Comparison of ENCODE assay signal across 26 cellular contexts in genomic region chr4:1998296-1998695, GRCh38. TPM values are rescaled to one million over a fixed set of nuclear protein-coding genes. Genes with fewer than 3 reads are reported as not detected.
DNase-seq lines count a peak whose midpoint lies in the region; ATAC-seq and TF ChIP-seq lines count a peak whose summit lies in the region.
"Had no signal": no experiment of that assay in that cellular context is flagged by ENCODE, and none has a peak within 500 bp of the region (broad histone marks: within the 10 kb centered on the region; RNA-seq: fewer than 3 reads in every experiment).

No MANE protein-coding gene starts in this region.

- no peak overlapping the region for H3K18ac ChIP-seq in mesendoderm (ENCODE audit: low read length)

- ATAC-seq in GM21526 (IDR thresholded peaks at IDR 0.05; ENCODE audit: low FRiP score, unreplicated experiment) (no peak), GM21619 (IDR thresholded peaks at IDR 0.05; ENCODE audit: unreplicated experiment) (no peak)
- ATAC-seq: activated CD8-positive, alpha-beta memory T cell treated with anti-CD3 and anti-CD28 coated beads, Interleukin-2, amount 10 ng/mL, durations not matched to agents 7 days and 5 days; K562; left lung; Panc1 had no signal

- POLR2A ChIA-PET in Caco-2 (lab: Charles Lee), result no interaction called here

- no peak overlapping the region for H4K8ac ChIP-seq in mesendoderm (ENCODE audit: low read depth, low read length)

- H3K4me1 ChIP-seq in Caco-2 (peaks cover 31% of the 10 kb centered on the region), mesendoderm (ENCODE audit: control insufficient read depth, low read depth, low read length) (peaks cover 3% of the 10 kb centered on the region), adrenal gland (replicated peaks in 1 of 2) (no peaks in the 10 kb centered on the region)
- H3K4me1 ChIP-seq: left lung, right atrium auricular region, upper lobe of left lung had no signal

- no CpG with 5 or more reads among the region's 7 CpGs for WGBS in mesendoderm (ENCODE audit: extremely low coverage, insufficient coverage, low lambda C conversion rate)
- WGBS in adrenal gland, 4 donors, result 77 to 83% (median 80%) methylated on average over 7 of the region's 7 CpGs

- peaks cover 11% of the 10 kb centered on the region for H3K9me3 ChIP-seq in Caco-2
- H3K9me3 ChIP-seq in adrenal gland (replicated peaks in 1 of 3), result peaks cover 0 to 6% (median 0%) of the 10 kb centered on the region in 3 donors

- H3K4me3 ChIP-seq in Caco-2 (ENCODE audit: low read depth, low read length) (no peak overlapping the region), mesendoderm (ENCODE audit: low read length) (no peak overlapping the region), adrenal gland (no peak overlapping the region)
- H3K4me3 ChIP-seq: K562, left lung, right atrium auricular region, upper lobe of left lung had no signal

- DNase-seq in Caco-2 (peak in 1 of 2 experiments; percentile 37), NOMO-1 (lab: John Stamatoyannopoulos, UW; ENCODE audit: unreplicated experiment in 2 of 2) (peak; percentile 11 to 41), epithelial cell of prostate (ENCODE audit: low read depth, low spot score) (peak; percentile 29), mesendoderm (peak; percentile 49), adrenal gland (no peak)
- no peak for DNase-seq in activated naive CD4-positive, alpha-beta T cell treated with anti-CD3 and anti-CD28 coated beads, Interleukin-2, amount 50 U/mL, for 16 hours
- DNase-seq: activated CD4-positive, alpha-beta T cell treated with anti-CD3 and anti-CD28 coated beads for 1 hour; activated CD8-positive, alpha-beta memory T cell treated with anti-CD3 and anti-CD28 coated beads, Interleukin-2, amount 10 ng/mL, durations not matched to agents 7 days and 5 days; activated effector memory CD4-positive, alpha-beta T cell treated with Interleukin-2 at 50 U/mL for 16 hours; aorta; CD4-positive, alpha-beta T cell; foreskin fibroblast; left lung; NCI-H1092; NCI-H2081 treated with DMSO at 0.1 percent for 48 hours; NCI-H526 treated with DMSO at 0.1 percent for 48 hours; SK-N-SH; stimulated activated naive CD4-positive, alpha-beta T cell treated with Interleukin-2 at 50 U/mL for 16 hours; T-helper 9 cell; upper lobe of left lung had no signal

- H4K5ac ChIP-seq in mesendoderm (ENCODE audit: low read length), result no peak overlapping the region

- H3K27ac ChIP-seq in epithelial cell of prostate (peak overlapping the region; percentile 18), mesendoderm (ENCODE audit: low read depth, low read length) (no peak overlapping the region), adrenal gland (no peak overlapping the region)
- H3K27ac ChIP-seq: left lung, neutrophil, right atrium auricular region, upper lobe of left lung had no signal

- H3K4me3 Mint-ChIP-seq in Caco-2 (ENCODE audit: unreplicated experiment), result peak overlapping the region; percentile 55
- H3K4me3 Mint-ChIP-seq: activated CD8-positive, alpha-beta memory T cell treated with anti-CD3 and anti-CD28 coated beads, Interleukin-2, amount 10 ng/mL, durations not matched to agents 7 days and 5 days; CD4-positive, alpha-beta T cell had no signal

- TF ChIP-seq POLR2A in adrenal gland (IDR thresholded peaks at IDR 0.05), result no peak

- no peak overlapping the region for H3K4ac ChIP-seq in mesendoderm (ENCODE audit: low read depth, low read length)

- no TSS peak for BruUV-seq in Caco-2 (replicated peaks; lab: Mats Ljungman, UMichigan)

- TF ChIP-seq CTCF in Caco-2 (IDR thresholded peaks at IDR 0.05; ENCODE audit: insufficient read depth in 1 of 2, low read depth in 1 of 2, low read length in 1 of 2, severe bottlenecking in 1 of 2, unreplicated experiment in 1 of 2), result no peak
- no peak for TF ChIP-seq CTCF in adrenal gland (IDR thresholded peaks at IDR 0.05)

- no peaks in the 10 kb centered on the region for H3K27me3 ChIP-seq in Caco-2 (replicated peaks; ENCODE audit: control insufficient read depth, insufficient read depth, low read length)
- no peaks in the 10 kb centered on the region for H3K27me3 ChIP-seq in mesendoderm (ENCODE audit: insufficient read depth, low read length, poor library complexity)
- no peaks in the 10 kb centered on the region for H3K27me3 ChIP-seq in adrenal gland
- H3K27me3 ChIP-seq: left lung, neutrophil, right atrium auricular region, upper lobe of left lung had no signal

- H2BK15ac ChIP-seq in mesendoderm (replicated peaks; ENCODE audit: low read depth), result no peak overlapping the region

- H3K4me1 Mint-ChIP-seq in Caco-2 (ENCODE audit: low read depth, unreplicated experiment), result peaks cover 29% of the 10 kb centered on the region

- H2BK5ac ChIP-seq in mesendoderm (ENCODE audit: low read length), result no peak overlapping the region

- H3K36me3 ChIP-seq in Caco-2 (ENCODE audit: control insufficient read depth, insufficient read depth, low read length) (no peaks in the 10 kb centered on the region), mesendoderm (ENCODE audit: control insufficient read depth, insufficient read depth, low read length) (no peaks in the 10 kb centered on the region), adrenal gland (replicated peaks in 1 of 2) (peaks cover 0 to 2% of the 10 kb centered on the region in 2 donors)
- H3K36me3 ChIP-seq: neutrophil had no signal

- no peak overlapping the region for H2AK5ac ChIP-seq in mesendoderm (ENCODE audit: low read length)

- H3K9ac ChIP-seq in mesendoderm (ENCODE audit: low read length), result no peak overlapping the region
- H3K9ac ChIP-seq: SK-N-SH had no signal

- no peak overlapping the region for H2BK120ac ChIP-seq in mesendoderm (ENCODE audit: low read depth, low read length)

- no peak overlapping the region for H3K56ac ChIP-seq in mesendoderm (ENCODE audit: low read length)

- no peak overlapping the region for H3K4me2 ChIP-seq in mesendoderm (ENCODE audit: low read length)
- H3K4me2 ChIP-seq: SK-N-SH had no signal

- peaks cover 35% of the 10 kb centered on the region for H3K36me3 Mint-ChIP-seq in Caco-2 (ENCODE audit: insufficient read depth, unreplicated experiment)

- peak overlapping the region; percentile 56 for H3K27ac Mint-ChIP-seq in Caco-2 (ENCODE audit: unreplicated experiment)
- H3K27ac Mint-ChIP-seq: activated CD8-positive, alpha-beta memory T cell treated with anti-CD3 and anti-CD28 coated beads, Interleukin-2, amount 10 ng/mL, durations not matched to agents 7 days and 5 days; CD4-positive, alpha-beta T cell had no signal

- no peak overlapping the region for H3K23ac ChIP-seq in mesendoderm (ENCODE audit: low read length)

- no peaks in the 10 kb centered on the region for H3K27me3 Mint-ChIP-seq in Caco-2 (ENCODE audit: insufficient read depth, unreplicated experiment)
- H3K27me3 Mint-ChIP-seq: activated CD8-positive, alpha-beta memory T cell treated with anti-CD3 and anti-CD28 coated beads, Interleukin-2, amount 10 ng/mL, durations not matched to agents 7 days and 5 days; CD4-positive, alpha-beta T cell had no signal

- intact Hi-C loops in Caco-2 (cut with micrococcal nuclease; ENCODE audit: unreplicated experiment), result no loop called here
- intact Hi-C loops in adrenal gland (cut with DNase I), result no loop called here

- peaks cover 47% of the 10 kb centered on the region for H3K79me2 ChIP-seq in mesendoderm (ENCODE audit: control insufficient read depth, insufficient read depth, low read length)

- CTCF ChIA-PET in Caco-2 (lab: Charles Lee), result no interaction called here

- H3K79me1 ChIP-seq in mesendoderm (ENCODE audit: low read length), result peaks cover 8% of the 10 kb centered on the region

- H3K9me3 Mint-ChIP-seq in Caco-2 (ENCODE audit: unreplicated experiment), result peaks cover 11% of the 10 kb centered on the region

RNA-seq across cellular contexts. Expression of gene NELFA, which starts 10.5 kb away (rescaled TPM):
- total RNA-seq in Caco-2 (2022) (47.7 and 53.0 TPM in 2 replicates), adrenal gland (10 to 100 TPM; 16.4 to 50.3 (median 25.6) TPM)
- 40.5 TPM for polyA plus RNA-seq in mesendoderm (2013, experiment 1 of 2)
- polyA plus RNA-seq in mesendoderm (2013, experiment 2 of 2), result 39.0 TPM
- polyA plus RNA-seq in adrenal gland, result 10 to 100 TPM in 2 of 3 donors, 1 to 10 TPM in 1; 8.5 to 55.2 (median 34.0) TPM

Comparison
In these comparisons a context has a peak if more than half of its experiments do, and no peak if none do; other contexts are left out.
1. DNase-seq: peak in NOMO-1 (2 of 2), epithelial cell of prostate (single experiment) and mesendoderm (single experiment); none in activated naive CD4-positive, alpha-beta T cell treated with anti-CD3 and anti-CD28 coated beads, Interleukin-2, amount 50 U/mL, for 16 hours (single experiment) and adrenal gland (0 of 7).